ENCODE assay signal across 9 cellular contexts in the genomic region with DNA sequence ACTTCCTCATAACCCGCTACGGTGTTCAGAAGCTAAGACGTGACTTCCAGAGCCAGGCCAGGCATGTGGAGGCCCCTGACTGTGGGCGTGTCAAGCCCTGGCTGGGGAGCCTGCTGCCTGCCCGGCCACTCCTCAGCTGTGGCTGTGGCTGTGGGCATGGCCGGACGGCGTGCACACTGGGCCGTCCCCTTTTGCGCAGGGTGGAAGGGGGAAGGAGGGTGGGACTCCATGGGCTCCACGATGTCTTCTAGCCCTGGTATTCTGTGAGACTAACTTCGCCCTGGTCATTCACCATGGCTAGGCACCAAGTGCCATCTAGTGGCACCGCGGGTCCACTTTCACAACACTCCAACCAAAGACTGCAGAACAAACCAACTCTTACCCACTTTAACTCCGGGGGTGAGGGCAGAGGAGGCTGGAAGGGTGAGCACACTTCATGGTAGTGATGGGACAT.
DNase-seq lines count a peak whose midpoint lies in the region; ATAC-seq, FAIRE-seq and TF ChIP-seq lines count a peak whose summit lies in the region.
"Had no signal": no experiment of that assay in that cellular context is flagged by ENCODE, and none has a peak within 500 bp of the region (broad histone marks: within the 10 kb centered on the region; RNA-seq: fewer than 3 reads in every experiment).

No MANE protein-coding gene starts in this region.

- peak; percentile 74 for TF ChIP-seq CTCF in D721Med (IDR thresholded peaks at IDR 0.05; ENCODE audit: insufficient read depth, missing control alignments)
- peak; percentile 63 for TF ChIP-seq CTCF in fibroblast of villous mesenchyme (IDR thresholded peaks at IDR 0.05; ENCODE audit: insufficient read depth, low read depth, low read length)
- no peak for TF ChIP-seq CTCF in omental fat pad (IDR thresholded peaks at IDR 0.05)

- peaks cover 37% of the 10 kb centered on the region for H3K36me3 Mint-ChIP-seq in activated CD4-positive, alpha-beta memory T cell treated with anti-CD3 and anti-CD28 coated beads for 36 hours

- no peak for FAIRE-seq in D721Med (lab: Jason Lieb, UNC)

- POLR2A ChIA-PET in activated CD4-positive, alpha-beta memory T cell treated with anti-CD3 and anti-CD28 coated beads for 36 hours (lab: Charles Lee), result no interaction called here

- H3K27ac Mint-ChIP-seq in activated CD4-positive, alpha-beta memory T cell treated with anti-CD3 and anti-CD28 coated beads for 36 hours, result no peak overlapping the region

- H3K4me3 ChIP-seq in fibroblast of villous mesenchyme (ENCODE audit: low read depth, low read length), result no peak overlapping the region
- H3K4me3 ChIP-seq: SK-N-MC had no signal

- no peaks in the 10 kb centered on the region for H3K27me3 Mint-ChIP-seq in activated CD4-positive, alpha-beta memory T cell treated with anti-CD3 and anti-CD28 coated beads for 36 hours

- ATAC-seq in HG03432 (IDR thresholded peaks at IDR 0.05; ENCODE audit: unreplicated experiment), result peak; percentile 51
- peak; percentile 64 for ATAC-seq in omental fat pad (ENCODE audit: low FRiP score)
- ATAC-seq in GM19324 (IDR thresholded peaks at IDR 0.05; ENCODE audit: low FRiP score, unreplicated experiment), result no peak
- no peak for ATAC-seq in GM18511 (IDR thresholded peaks at IDR 0.05; ENCODE audit: unreplicated experiment)

- intact Hi-C loops in activated CD4-positive, alpha-beta memory T cell treated with anti-CD3 and anti-CD28 coated beads for 36 hours (cut with micrococcal nuclease), result no loop called here

- DNase-seq in D721Med (ENCODE audit: insufficient read length, low spot score), result no peak
- peak; percentile 25 for DNase-seq in activated CD4-positive, alpha-beta memory T cell treated with anti-CD3 and anti-CD28 coated beads for 36 hours
- DNase-seq in fibroblast of villous mesenchyme (ENCODE audit: low read depth), result peak; percentile 67
- DNase-seq in omental fat pad (ENCODE audit: low spot score), result no peak
- no peak for DNase-seq in HuH-7 (ENCODE audit: low spot score)

- no peaks in the 10 kb centered on the region for H3K9me3 Mint-ChIP-seq in activated CD4-positive, alpha-beta memory T cell treated with anti-CD3 and anti-CD28 coated beads for 36 hours

- CTCF ChIA-PET in activated CD4-positive, alpha-beta memory T cell treated with anti-CD3 and anti-CD28 coated beads for 36 hours (lab: Charles Lee), result interaction anchor here (0.7 to 4.9 kb wide), 2 partner anchors 81 to 1025 kb away, joined by 3 to 34 read pairs; no protein-coding TSS in a partner anchor

- peaks cover 16% of the 10 kb centered on the region for H3K4me1 Mint-ChIP-seq in activated CD4-positive, alpha-beta memory T cell treated with anti-CD3 and anti-CD28 coated beads for 36 hours (ENCODE audit: low read depth)

- no peak overlapping the region for H3K4me3 Mint-ChIP-seq in activated CD4-positive, alpha-beta memory T cell treated with anti-CD3 and anti-CD28 coated beads for 36 hours

Comparison
In these comparisons a context has a peak if more than half of its experiments do, and no peak if none do; other contexts are left out.
1. DNase-seq: peak in activated CD4-positive, alpha-beta memory T cell treated with anti-CD3 and anti-CD28 coated beads for 36 hours (single experiment) and fibroblast of villous mesenchyme (single experiment); none in D721Med (single experiment), omental fat pad (single experiment) and HuH-7 (single experiment).
2. CTCF ChIP-seq: peak in D721Med (single experiment) and fibroblast of villous mesenchyme (single experiment); none in omental fat pad (0 of 3).
3. ATAC-seq: peak in HG03432 (single experiment) and omental fat pad (single experiment); none in GM19324 (single experiment) and GM18511 (single experiment).